In the genomic region with DNA sequence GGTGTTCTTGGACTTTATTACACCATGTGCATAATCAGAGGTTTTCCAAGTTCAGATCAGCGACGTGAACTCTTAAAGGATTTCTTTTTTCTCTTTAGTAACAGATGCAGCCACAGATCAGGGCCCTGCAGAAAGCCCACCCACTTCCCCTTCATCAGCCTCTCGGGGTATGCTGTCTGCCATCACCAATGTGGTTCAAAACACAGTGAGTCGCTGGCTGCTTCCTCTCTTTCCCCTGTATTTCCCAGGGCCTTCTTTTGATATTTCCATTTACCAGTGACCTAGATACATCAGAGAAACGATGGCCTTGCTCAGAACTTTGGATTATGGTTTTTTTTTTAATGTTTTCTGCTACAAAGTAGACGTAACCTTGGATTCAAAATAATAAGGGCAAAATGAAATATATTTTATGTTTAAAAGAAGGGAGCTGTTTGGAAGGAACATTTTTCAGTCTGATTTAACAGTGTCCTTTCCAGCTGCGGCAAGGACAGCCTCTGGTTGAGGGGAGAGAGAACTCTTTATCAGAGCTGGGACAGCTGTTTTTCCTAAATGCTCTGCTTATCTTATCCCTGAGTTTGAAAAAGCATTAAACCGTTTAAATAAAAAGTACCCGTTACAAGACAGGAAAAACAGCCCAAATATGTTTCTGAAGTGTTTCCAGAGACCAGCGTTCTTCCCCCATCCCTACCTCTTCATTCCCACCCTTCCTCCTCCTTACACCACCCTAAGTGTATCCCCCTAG, we compare ENCODE assay signal across 1 cellular context.
TF ChIP-seq lines count a peak whose summit lies in the region.

No MANE protein-coding gene starts in this region.

TF ChIP-seq in IMR-90, 13 proteins besides CTCF, POLR2A, EP300 and RAD21 (continued from another document):
- TF ChIP-seq SMC3 (IDR thresholded peaks at IDR 0.05; ENCODE audit: low read depth, low read length) (no peak), NFE2L2 (IDR thresholded peaks at IDR 0.05; ENCODE audit: low read depth, low read length) (no peak), RCOR1 (IDR thresholded peaks at IDR 0.05; ENCODE audit: insufficient replicate concordance, low read length) (no peak), RFX5 (IDR thresholded peaks at IDR 0.05; ENCODE audit: low read depth, low read length) (no peak), MAZ (IDR thresholded peaks at IDR 0.05; ENCODE audit: borderline replicate concordance, low read depth, low read length) (no peak), FOS (IDR thresholded peaks at IDR 0.05; ENCODE audit: low read depth, low read length) (no peak), BHLHE40 (IDR thresholded peaks at IDR 0.05; ENCODE audit: low read depth, low read length) (no peak), MXI1 (IDR thresholded peaks at IDR 0.05; ENCODE audit: borderline replicate concordance, low read depth, low read length) (no peak), CHD1 (IDR thresholded peaks at IDR 0.05; ENCODE audit: low read depth, low read length) (no peak)
- TF ChIP-seq, protein P1, sequence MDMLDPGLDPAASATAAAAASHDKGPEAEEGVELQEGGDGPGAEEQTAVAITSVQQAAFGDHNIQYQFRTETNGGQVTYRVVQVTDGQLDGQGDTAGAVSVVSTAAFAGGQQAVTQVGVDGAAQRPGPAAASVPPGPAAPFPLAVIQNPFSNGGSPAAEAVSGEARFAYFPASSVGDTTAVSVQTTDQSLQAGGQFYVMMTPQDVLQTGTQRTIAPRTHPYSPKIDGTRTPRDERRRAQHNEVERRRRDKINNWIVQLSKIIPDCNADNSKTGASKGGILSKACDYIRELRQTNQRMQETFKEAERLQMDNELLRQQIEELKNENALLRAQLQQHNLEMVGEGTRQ (IDR thresholded peaks at IDR 0.05; ENCODE audit: low read depth, low read length) = no peak
- TF ChIP-seq, protein P2, sequence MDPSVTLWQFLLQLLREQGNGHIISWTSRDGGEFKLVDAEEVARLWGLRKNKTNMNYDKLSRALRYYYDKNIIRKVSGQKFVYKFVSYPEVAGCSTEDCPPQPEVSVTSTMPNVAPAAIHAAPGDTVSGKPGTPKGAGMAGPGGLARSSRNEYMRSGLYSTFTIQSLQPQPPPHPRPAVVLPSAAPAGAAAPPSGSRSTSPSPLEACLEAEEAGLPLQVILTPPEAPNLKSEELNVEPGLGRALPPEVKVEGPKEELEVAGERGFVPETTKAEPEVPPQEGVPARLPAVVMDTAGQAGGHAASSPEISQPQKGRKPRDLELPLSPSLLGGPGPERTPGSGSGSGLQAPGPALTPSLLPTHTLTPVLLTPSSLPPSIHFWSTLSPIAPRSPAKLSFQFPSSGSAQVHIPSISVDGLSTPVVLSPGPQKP (IDR thresholded peaks at IDR 0.05; ENCODE audit: borderline replicate concordance, low read depth, low read length) = no peak
